ENCODE assay signal across 10 cellular contexts in the genomic region with DNA sequence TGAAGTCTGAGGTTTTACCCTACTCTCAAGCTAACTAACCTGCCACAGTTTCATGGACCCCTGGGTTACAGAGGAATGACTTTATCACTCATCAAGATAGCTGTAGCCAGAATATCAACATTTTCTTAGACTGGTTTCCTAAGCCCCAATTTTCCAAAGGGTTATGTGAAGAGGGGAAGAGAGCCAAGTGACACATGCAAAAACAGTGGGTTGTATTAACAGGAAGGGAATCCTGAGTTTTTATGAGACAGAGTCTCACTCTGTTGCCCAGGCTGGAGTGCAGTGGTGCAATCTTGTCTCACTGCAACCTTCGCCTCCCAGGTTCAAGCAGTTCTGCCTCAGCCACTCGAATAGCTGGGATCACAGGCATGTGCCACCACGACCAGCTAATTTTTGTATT.
DNase-seq lines count a peak whose midpoint lies in the region; ATAC-seq, FAIRE-seq and TF ChIP-seq lines count a peak whose summit lies in the region.
"Had no signal": no experiment of that assay in that cellular context is flagged by ENCODE, and none has a peak within 500 bp of the region (broad histone marks: within the 10 kb centered on the region; RNA-seq: fewer than 3 reads in every experiment).

No MANE protein-coding gene starts in this region.

- no peak for DNase-seq in stimulated activated naive CD8-positive, alpha-beta T cell treated with anti-CD3 and anti-CD28 coated beads, Interleukin-15, Interleukin-2, amounts not matched to agents 100 U/mL and 50 U/mL, for 24 hours
- peak; percentile 59 for DNase-seq in fibroblast of mammary gland (ENCODE audit: low read depth)
- no peak for DNase-seq in RCC 7860 (ENCODE audit: low spot score)
- no peak for DNase-seq in NCI-H128 (lab: John Stamatoyannopoulos, UW; ENCODE audit: unreplicated experiment)
- DNase-seq in stimulated activated naive CD4-positive, alpha-beta T cell (lab: John Stamatoyannopoulos, UW) = no peak
- DNase-seq in retina = no peak
- DNase-seq: NK-92 treated with Interleukin-12 subunit alpha and Interleukin-12 subunit beta, amount 100 ng/mL, for 24 hours had no signal

- H3K27me3 Mint-ChIP-seq in stimulated activated naive CD8-positive, alpha-beta T cell treated with anti-CD3 and anti-CD28 coated beads, Interleukin-15, Interleukin-2, amounts not matched to agents 100 ng/mL and 50 ng/mL, for 24 hours = no peaks in the 10 kb centered on the region

- no peaks in the 10 kb centered on the region for H3K9me3 Mint-ChIP-seq in stimulated activated naive CD8-positive, alpha-beta T cell treated with anti-CD3 and anti-CD28 coated beads, Interleukin-15, Interleukin-2, amounts not matched to agents 100 ng/mL and 50 ng/mL, for 24 hours

- FAIRE-seq in RCC 7860 (lab: Jason Lieb, UNC) = no peak

- H3K4me3 Mint-ChIP-seq in stimulated activated naive CD8-positive, alpha-beta T cell treated with anti-CD3 and anti-CD28 coated beads, Interleukin-15, Interleukin-2, amounts not matched to agents 100 ng/mL and 50 ng/mL, for 24 hours = peak overlapping the region; percentile 60

- H3K36me3 Mint-ChIP-seq in stimulated activated naive CD8-positive, alpha-beta T cell treated with anti-CD3 and anti-CD28 coated beads, Interleukin-15, Interleukin-2, amounts not matched to agents 100 ng/mL and 50 ng/mL, for 24 hours (ENCODE audit: low read depth) = peaks cover 4% of the 10 kb centered on the region

- TF ChIP-seq CTCF in fibroblast of mammary gland (conservative IDR thresholded peaks at IDR 0.05; ENCODE audit: control insufficient read depth, insufficient read depth, low read depth, low read length) = no peak

- peaks cover 76% of the 10 kb centered on the region for H3K4me1 Mint-ChIP-seq in stimulated activated naive CD8-positive, alpha-beta T cell treated with anti-CD3 and anti-CD28 coated beads, Interleukin-15, Interleukin-2, amounts not matched to agents 100 ng/mL and 50 ng/mL, for 24 hours (ENCODE audit: low read depth)

- no peak overlapping the region for H3K4me3 ChIP-seq in fibroblast of mammary gland (ENCODE audit: control insufficient read depth, low read depth, low read length)
- H3K4me3 ChIP-seq: cardiac muscle cell had no signal

- peak overlapping the region; percentile 86 for H3K27ac Mint-ChIP-seq in stimulated activated naive CD8-positive, alpha-beta T cell treated with anti-CD3 and anti-CD28 coated beads, Interleukin-15, Interleukin-2, amounts not matched to agents 100 ng/mL and 50 ng/mL, for 24 hours

- no peak for ATAC-seq in stimulated activated naive CD8-positive, alpha-beta T cell treated with anti-CD3 and anti-CD28 coated beads, Interleukin-15, Interleukin-2, amounts not matched to agents 100 U/mL and 50 U/mL, for 24 hours
- ATAC-seq in HG03439 (IDR thresholded peaks at IDR 0.05; ENCODE audit: unreplicated experiment) = peak; percentile 10
